Comparison of ENCODE assay signal across 8 cellular contexts in genomic region chr2:161090401-161090800, GRCh38.
DNase-seq lines count a peak whose midpoint lies in the region; ATAC-seq and TF ChIP-seq lines count a peak whose summit lies in the region.

No MANE protein-coding gene starts in this region.

- intact Hi-C loops in heart right ventricle (cut with DNase I): no loop called here

- H2BK15ac ChIP-seq in neuronal stem cell (ENCODE audit: low read length): no peak overlapping the region
- H2BK15ac ChIP-seq in mesendoderm (replicated peaks; ENCODE audit: low read depth): no peak overlapping the region

- no peak overlapping the region for H2AK5ac ChIP-seq in neuronal stem cell (ENCODE audit: low read depth, low read length)
- no peak overlapping the region for H2AK5ac ChIP-seq in mesendoderm (ENCODE audit: low read length)

- no peak overlapping the region for H3K4me3 ChIP-seq in neuronal stem cell (ENCODE audit: low read length in 2 of 2)
- no peak overlapping the region for H3K4me3 ChIP-seq in heart right ventricle
- no peak overlapping the region for H3K4me3 ChIP-seq in mesendoderm (ENCODE audit: low read length)

- DNase-seq in activated CD4-positive, alpha-beta T cell treated with anti-CD3 and anti-CD28 coated beads, Interleukin-2, amount 50 U/mL, for 4 hours: peak; percentile 12 to 16
- no peak for DNase-seq in neuronal stem cell (ENCODE audit: low spot score)
- no peak for DNase-seq in NK-92 treated with Interleukin-12 subunit alpha and Interleukin-12 subunit beta, amount 100 ng/mL, for 24 hours (lab: John Stamatoyannopoulos, UW)
- no peak for DNase-seq in SKM-1 (lab: John Stamatoyannopoulos, UW; ENCODE audit: unreplicated experiment)
- no peak for DNase-seq in heart right ventricle
- no peak for DNase-seq in mesendoderm

- no peak for TF ChIP-seq CTCF in heart right ventricle (IDR thresholded peaks at IDR 0.05)

- H4K8ac ChIP-seq in neuronal stem cell (ENCODE audit: low read depth, low read length): no peak overlapping the region
- H4K8ac ChIP-seq in mesendoderm (ENCODE audit: low read depth, low read length): no peak overlapping the region

- no peak overlapping the region for H3K56ac ChIP-seq in mesendoderm (ENCODE audit: low read length)

- H2AFZ ChIP-seq in neuronal stem cell (ENCODE audit: low read length): peak overlapping the region; percentile 4

- ATAC-seq in GM18907 (IDR thresholded peaks at IDR 0.05; ENCODE audit: unreplicated experiment) (peak; percentile 57), HG03064 (IDR thresholded peaks at IDR 0.05; ENCODE audit: low read depth, unreplicated experiment) (peak; percentile 54), heart right ventricle (no peak)

- no peak overlapping the region for H2BK12ac ChIP-seq in neuronal stem cell (ENCODE audit: low read length)

- H3K27ac ChIP-seq in neuronal stem cell (replicated peaks; ENCODE audit: low read length) (no peak overlapping the region), heart right ventricle (no peak overlapping the region), mesendoderm (ENCODE audit: low read depth, low read length) (no peak overlapping the region)

- H3K23ac ChIP-seq in neuronal stem cell (ENCODE audit: low read depth, low read length, poor library complexity) (no peak overlapping the region), mesendoderm (ENCODE audit: low read length) (no peak overlapping the region)

- H3K4ac ChIP-seq in neuronal stem cell (ENCODE audit: low read length): no peak overlapping the region
- H3K4ac ChIP-seq in mesendoderm (ENCODE audit: low read depth, low read length): no peak overlapping the region

- H2BK5ac ChIP-seq in neuronal stem cell (ENCODE audit: low read length) (no peak overlapping the region), mesendoderm (ENCODE audit: low read length) (no peak overlapping the region)

- no peak overlapping the region for H2BK120ac ChIP-seq in neuronal stem cell (ENCODE audit: low read depth, low read length)
- no peak overlapping the region for H2BK120ac ChIP-seq in mesendoderm (ENCODE audit: low read depth, low read length)

- H3K4me2 ChIP-seq in neuronal stem cell (ENCODE audit: insufficient read depth, low read length, poor library complexity, severe bottlenecking) (no peak overlapping the region), mesendoderm (ENCODE audit: low read length) (no peak overlapping the region)

- H3K79me2 ChIP-seq in mesendoderm (ENCODE audit: control insufficient read depth, insufficient read depth, low read length): no peaks in the 10 kb centered on the region

- H3K18ac ChIP-seq in neuronal stem cell (ENCODE audit: low read length) (no peak overlapping the region), mesendoderm (ENCODE audit: low read length) (no peak overlapping the region)

- H3K27me3 ChIP-seq in neuronal stem cell (ENCODE audit: control insufficient read depth in 3 of 3, insufficient read depth in 3 of 3, low read depth in 1 of 3, low read length in 3 of 3) (peaks cover 0 to 3% (median 0%) of the 10 kb centered on the region in 3 experiments), heart right ventricle (no peaks in the 10 kb centered on the region), mesendoderm (ENCODE audit: insufficient read depth, low read length, poor library complexity) (no peaks in the 10 kb centered on the region)

- no peaks in the 10 kb centered on the region for H3K36me3 ChIP-seq in neuronal stem cell (replicated peaks in 1 of 2; ENCODE audit: control insufficient read depth in 2 of 2, insufficient read depth in 2 of 2, low read length in 2 of 2)
- H3K36me3 ChIP-seq in heart right ventricle: no peaks in the 10 kb centered on the region
- H3K36me3 ChIP-seq in mesendoderm (ENCODE audit: control insufficient read depth, insufficient read depth, low read length): no peaks in the 10 kb centered on the region

- H3K9ac ChIP-seq in neuronal stem cell (ENCODE audit: low read depth, low read length, poor library complexity): no peak overlapping the region
- H3K9ac ChIP-seq in mesendoderm (ENCODE audit: low read length): no peak overlapping the region

- H3K14ac ChIP-seq in neuronal stem cell (ENCODE audit: low read length): no peak overlapping the region

- WGBS in neuronal stem cell (ENCODE audit: extremely low coverage in 2 of 2, insufficient read length in 2 of 2, insufficient replicate concordance in 1 of 2), 2 donors: no CpG with 5 or more reads among the region's 5 CpGs
- 52 to 67% methylated on average over 5 of the region's 5 CpGs for WGBS in heart right ventricle, 2 donors
- WGBS in mesendoderm (ENCODE audit: extremely low coverage, insufficient coverage, low lambda C conversion rate): no CpG with 5 or more reads among the region's 5 CpGs

- no peak overlapping the region for H4K5ac ChIP-seq in mesendoderm (ENCODE audit: low read length)

- H3K9me3 ChIP-seq in neuronal stem cell (replicated peaks in 1 of 2; ENCODE audit: control insufficient read depth in 2 of 2, insufficient read depth in 1 of 2, low read depth in 1 of 2, low read length in 2 of 2): no peaks in the 10 kb centered on the region
- H3K9me3 ChIP-seq in heart right ventricle: no peaks in the 10 kb centered on the region

- H3K79me1 ChIP-seq in neuronal stem cell (ENCODE audit: low read depth, low read length) (no peaks in the 10 kb centered on the region), mesendoderm (ENCODE audit: low read length) (no peaks in the 10 kb centered on the region)

- H4K91ac ChIP-seq in neuronal stem cell (ENCODE audit: low read depth, low read length, poor library complexity): no peak overlapping the region

- H3K4me1 ChIP-seq in neuronal stem cell (ENCODE audit: control insufficient read depth in 2 of 2, insufficient read depth in 1 of 2, low read depth in 1 of 2, low read length in 2 of 2): no peaks in the 10 kb centered on the region
- H3K4me1 ChIP-seq in heart right ventricle: peaks cover 0 to 13% (median 0%) of the 10 kb centered on the region in 9 donors
- H3K4me1 ChIP-seq in mesendoderm (ENCODE audit: control insufficient read depth, low read depth, low read length): no peaks in the 10 kb centered on the region

Comparison
In these comparisons a context has a peak if more than half of its experiments do, and no peak if none do; other contexts are left out.
1. ATAC-seq: peak in GM18907 (single experiment) and HG03064 (single experiment); none in heart right ventricle (0 of 8).
2. DNase-seq: peak in activated CD4-positive, alpha-beta T cell treated with anti-CD3 and anti-CD28 coated beads, Interleukin-2, amount 50 U/mL, for 4 hours (2 of 2); none in neuronal stem cell (single experiment), NK-92 treated with Interleukin-12 subunit alpha and Interleukin-12 subunit beta, amount 100 ng/mL, for 24 hours (single experiment), SKM-1 (single experiment), heart right ventricle (0 of 2) and mesendoderm (single experiment).